Comparison of ENCODE assay signal across 15 cellular contexts in the genomic region with DNA sequence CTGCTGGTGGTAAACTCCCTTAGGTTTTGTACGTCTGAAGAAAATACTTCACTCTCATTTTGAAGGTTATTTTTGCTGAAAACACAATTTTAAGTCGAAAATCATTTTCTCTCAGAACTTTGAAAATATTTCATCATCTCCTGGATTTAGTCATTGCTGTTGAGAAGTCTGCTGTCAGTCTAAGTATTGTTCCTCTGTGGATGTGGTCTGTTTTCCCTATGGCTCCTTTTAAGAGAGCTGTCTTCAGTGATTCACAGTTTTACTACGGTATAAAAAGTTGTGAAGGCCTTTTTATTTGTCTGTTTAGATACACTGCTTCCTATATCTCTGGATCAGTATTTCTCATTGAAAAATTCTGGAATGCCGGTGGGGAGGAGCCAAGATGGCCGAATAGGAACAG.
"Had no signal": no experiment of that assay in that cellular context is flagged by ENCODE, and none has a peak within 500 bp of the region (broad histone marks: within the 10 kb centered on the region; RNA-seq: fewer than 3 reads in every experiment).

No MANE protein-coding gene starts in this region.

- DNase-seq: activated CD8-positive, alpha-beta memory T cell treated with anti-CD3 and anti-CD28 coated beads, Interleukin-2, amount 10 ng/mL, durations not matched to agents 7 days and 5 days; activated effector memory CD4-positive, alpha-beta T cell treated with anti-CD3 and anti-CD28 coated beads, Interleukin-2, amount 50 U/mL, for 16 hours; activated T-cell treated with anti-CD3 and anti-CD28 coated beads for 4 hours; anterior cingulate cortex; body of pancreas; cortex of kidney; heart left ventricle; islet precursor cell; left cardiac atrium; nephron progenitor cell; right cardiac atrium; stimulated activated CD4-positive, alpha-beta T cell treated with anti-CD3 and anti-CD28 coated beads, Interleukin-12 subunit alpha, Interleukin-12 subunit beta, amount 100 ng/mL, for 4 hours; stimulated activated CD4-positive, alpha-beta T cell treated with anti-CD3 and anti-CD28 coated beads, Interleukin-4, amount 100 ng/mL, for 4 hours had no signal

- H3K27ac Mint-ChIP-seq: activated CD8-positive, alpha-beta memory T cell treated with anti-CD3 and anti-CD28 coated beads, Interleukin-2, amount 10 ng/mL, durations not matched to agents 7 days and 5 days; nephron progenitor cell; T-helper 1 cell treated with Interleukin-12 subunit alpha and Interleukin-12 subunit beta and Interleukin-4 antibody, amounts not matched to agents 30 μg/mL and 1 μg/mL, for 36 hours; type B pancreatic cell had no signal

- H3K4me3 Mint-ChIP-seq: activated CD8-positive, alpha-beta memory T cell treated with anti-CD3 and anti-CD28 coated beads, Interleukin-2, amount 10 ng/mL, durations not matched to agents 7 days and 5 days; nephron progenitor cell; T-helper 1 cell treated with Interleukin-12 subunit alpha and Interleukin-12 subunit beta and Interleukin-4 antibody, amounts not matched to agents 30 μg/mL and 1 μg/mL, for 36 hours; type B pancreatic cell had no signal

- ATAC-seq: activated CD8-positive, alpha-beta memory T cell treated with anti-CD3 and anti-CD28 coated beads, Interleukin-2, amount 10 ng/mL, durations not matched to agents 7 days and 5 days; body of pancreas; heart left ventricle; left cardiac atrium; right cardiac atrium had no signal

- H3K4me1 Mint-ChIP-seq: nephron progenitor cell had no signal

- H3K27me3 Mint-ChIP-seq: activated CD8-positive, alpha-beta memory T cell treated with anti-CD3 and anti-CD28 coated beads, Interleukin-2, amount 10 ng/mL, durations not matched to agents 7 days and 5 days; type B pancreatic cell had no signal
